ENCODE assay signal across 8 cellular contexts in the genomic region with DNA sequence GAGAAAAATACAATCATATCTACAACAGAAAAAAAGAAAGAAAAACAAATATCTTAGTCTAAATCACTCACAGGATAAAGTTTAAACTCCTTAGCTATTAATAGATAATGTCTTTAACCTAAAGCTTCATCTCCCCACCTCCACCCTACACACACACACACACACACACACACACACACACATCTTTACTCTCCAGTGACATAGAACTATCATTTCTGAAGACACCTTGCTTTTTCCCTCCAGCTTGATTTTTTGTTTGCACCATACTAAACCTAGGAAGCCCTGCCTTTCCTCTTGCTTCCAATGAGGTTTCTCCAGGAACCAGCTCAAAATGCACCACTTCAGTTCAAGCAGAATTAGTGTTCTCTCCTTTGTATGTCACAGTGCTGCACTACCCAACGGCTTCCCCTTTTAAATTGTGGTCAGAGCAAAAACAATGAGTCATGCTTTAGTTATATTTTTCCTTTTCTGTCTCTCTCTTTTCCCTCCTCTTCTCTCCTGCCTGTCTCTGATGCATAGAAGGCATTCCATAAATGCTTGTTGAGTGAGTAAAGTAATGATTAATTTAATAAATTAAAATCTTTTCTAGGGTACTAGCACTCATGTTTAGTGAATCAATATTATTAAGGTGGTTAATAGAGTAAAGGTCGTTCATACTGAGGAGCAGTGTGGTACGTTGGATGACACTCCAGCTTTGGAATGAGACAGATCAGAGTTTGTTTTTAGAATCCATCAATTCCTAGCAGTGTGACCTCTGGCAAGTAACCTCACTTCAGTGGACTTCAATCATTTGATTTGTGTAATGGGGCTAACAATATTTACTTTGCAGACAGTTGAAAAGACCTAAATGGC. TPM values are rescaled to one million over a fixed set of nuclear protein-coding genes. Genes with fewer than 3 reads are reported as not detected.
DNase-seq lines count a peak whose midpoint lies in the region; ATAC-seq and TF ChIP-seq lines count a peak whose summit lies in the region.

No MANE protein-coding gene starts in this region.

- CTCF ChIA-PET in activated CD8-positive, alpha-beta memory T cell treated with anti-CD3 and anti-CD28 coated beads, Interleukin-2, amount 10 ng/mL, durations not matched to agents 7 days and 5 days (lab: Charles Lee): interaction anchor here (1.3 kb wide), 1 partner anchor 13 kb away, joined by 3 read pairs; no protein-coding TSS in a partner anchor
- CTCF ChIA-PET in activated CD8-positive, alpha-beta T cell treated with anti-CD3 and anti-CD28 coated beads for 36 hours (lab: Charles Lee): interaction anchor here (1.4 kb wide), 1 partner anchor 57 kb away, joined by 3 read pairs; no protein-coding TSS in a partner anchor

- H3K4me1 ChIP-seq in mucosa of descending colon (ENCODE audit: low read depth): no peaks in the 10 kb centered on the region
- H3K4me1 ChIP-seq in endodermal cell (ENCODE audit: control insufficient read depth, insufficient read depth, low read length): no peaks in the 10 kb centered on the region

- H3K9me3 ChIP-seq in mucosa of descending colon (no peaks in the 10 kb centered on the region), endodermal cell (ENCODE audit: control insufficient read depth, low read length) (no peaks in the 10 kb centered on the region), T-helper 17 cell (ENCODE audit: control insufficient read depth, low read length, poor library complexity, severe bottlenecking) (no peaks in the 10 kb centered on the region)

- intact Hi-C loops in activated CD8-positive, alpha-beta T cell treated with anti-CD3 and anti-CD28 coated beads for 36 hours (cut with micrococcal nuclease): no loop called here
- intact Hi-C loops in mucosa of descending colon (cut with DNase I, micrococcal nuclease): no loop called here

- peak overlapping the region; percentile 89 for H3K27ac Mint-ChIP-seq in activated CD8-positive, alpha-beta memory T cell treated with anti-CD3 and anti-CD28 coated beads, Interleukin-2, amount 10 ng/mL, durations not matched to agents 7 days and 5 days
- no peak overlapping the region for H3K27ac Mint-ChIP-seq in activated CD8-positive, alpha-beta T cell treated with anti-CD3 and anti-CD28 coated beads for 36 hours
- H3K27ac Mint-ChIP-seq in endodermal cell (no peak overlapping the region), T-helper 17 cell (no peak overlapping the region)

- peak; percentile 77 for ATAC-seq in activated CD8-positive, alpha-beta memory T cell treated with anti-CD3 and anti-CD28 coated beads, Interleukin-2, amount 10 ng/mL, durations not matched to agents 7 days and 5 days
- ATAC-seq in HG03442 (IDR thresholded peaks at IDR 0.05; ENCODE audit: unreplicated experiment) (peak; percentile 56), mucosa of descending colon (peak; percentile 45), T-helper 17 cell (no peak)
- ATAC-seq in activated CD8-positive, alpha-beta T cell treated with anti-CD3 and anti-CD28 coated beads for 36 hours: peak; percentile 52

- H3K4me1 Mint-ChIP-seq in activated CD8-positive, alpha-beta memory T cell treated with anti-CD3 and anti-CD28 coated beads, Interleukin-2, amount 10 ng/mL, durations not matched to agents 7 days and 5 days: peaks cover 40% of the 10 kb centered on the region
- peaks cover 21% of the 10 kb centered on the region for H3K4me1 Mint-ChIP-seq in activated CD8-positive, alpha-beta T cell treated with anti-CD3 and anti-CD28 coated beads for 36 hours (ENCODE audit: low read depth)
- H3K4me1 Mint-ChIP-seq in endodermal cell (peaks cover 3% of the 10 kb centered on the region), T-helper 17 cell (peaks cover 9% of the 10 kb centered on the region)

- H3K9me3 Mint-ChIP-seq in activated CD8-positive, alpha-beta memory T cell treated with anti-CD3 and anti-CD28 coated beads, Interleukin-2, amount 10 ng/mL, durations not matched to agents 7 days and 5 days (ENCODE audit: low read depth): peaks cover 2% of the 10 kb centered on the region
- peaks cover under 1% of the 10 kb centered on the region for H3K9me3 Mint-ChIP-seq in activated CD8-positive, alpha-beta T cell treated with anti-CD3 and anti-CD28 coated beads for 36 hours
- H3K9me3 Mint-ChIP-seq in endodermal cell: peaks cover 31% of the 10 kb centered on the region

- no peaks in the 10 kb centered on the region for H3K27me3 Mint-ChIP-seq in activated CD8-positive, alpha-beta memory T cell treated with anti-CD3 and anti-CD28 coated beads, Interleukin-2, amount 10 ng/mL, durations not matched to agents 7 days and 5 days
- no peaks in the 10 kb centered on the region for H3K27me3 Mint-ChIP-seq in activated CD8-positive, alpha-beta T cell treated with anti-CD3 and anti-CD28 coated beads for 36 hours
- H3K27me3 Mint-ChIP-seq in endodermal cell (ENCODE audit: insufficient read depth): no peaks in the 10 kb centered on the region
- H3K27me3 Mint-ChIP-seq in T-helper 17 cell: no peaks in the 10 kb centered on the region

- H3K27me3 ChIP-seq in endodermal cell (ENCODE audit: control insufficient read depth, insufficient read depth, low read length, poor library complexity, severe bottlenecking): no peaks in the 10 kb centered on the region

- WGBS in endodermal cell (ENCODE audit: insufficient coverage in 1 of 2, insufficient read length in 1 of 2), 2 experiments: 71 to 83% methylated on average over 1 to 3 of the region's 3 CpGs

- H3K36me3 Mint-ChIP-seq in activated CD8-positive, alpha-beta memory T cell treated with anti-CD3 and anti-CD28 coated beads, Interleukin-2, amount 10 ng/mL, durations not matched to agents 7 days and 5 days: peaks cover 9% of the 10 kb centered on the region
- H3K36me3 Mint-ChIP-seq in activated CD8-positive, alpha-beta T cell treated with anti-CD3 and anti-CD28 coated beads for 36 hours (ENCODE audit: low read depth): no peaks in the 10 kb centered on the region
- no peaks in the 10 kb centered on the region for H3K36me3 Mint-ChIP-seq in endodermal cell (ENCODE audit: low read depth)
- no peaks in the 10 kb centered on the region for H3K36me3 Mint-ChIP-seq in T-helper 17 cell (ENCODE audit: low read depth)

- no peak overlapping the region for H3K9ac ChIP-seq in endodermal cell (ENCODE audit: extremely low read depth, low read length, poor library complexity, severe bottlenecking)

- TF ChIP-seq CTCF in activated CD8-positive, alpha-beta T cell treated with anti-CD3 and anti-CD28 coated beads for 36 hours (IDR thresholded peaks at IDR 0.05): no peak
- no peak for TF ChIP-seq CTCF in mucosa of descending colon (IDR thresholded peaks at IDR 0.05)
- no peak for TF ChIP-seq CTCF in endodermal cell (conservative IDR thresholded peaks at IDR 0.05)

- H3K4me3 ChIP-seq in mucosa of descending colon: no peak overlapping the region
- no peak overlapping the region for H3K4me3 ChIP-seq in endodermal cell (ENCODE audit: low read length)

- DNase-seq in activated CD8-positive, alpha-beta memory T cell treated with anti-CD3 and anti-CD28 coated beads, Interleukin-2, amount 10 ng/mL, durations not matched to agents 7 days and 5 days: peak; percentile 50
- no peak for DNase-seq in activated CD8-positive, alpha-beta memory T cell treated with anti-CD3 and anti-CD28 coated beads for 24 hours
- peak; percentile 22 for DNase-seq in activated CD8-positive, alpha-beta T cell treated with anti-CD3 and anti-CD28 coated beads for 36 hours
- DNase-seq in mucosa of descending colon (no peak), endodermal cell (no peak), NCI-H1417 (lab: John Stamatoyannopoulos, UW) (no peak), T-helper 17 cell (no peak)

- peak overlapping the region; percentile 62 for H3K4me3 Mint-ChIP-seq in activated CD8-positive, alpha-beta memory T cell treated with anti-CD3 and anti-CD28 coated beads, Interleukin-2, amount 10 ng/mL, durations not matched to agents 7 days and 5 days
- H3K4me3 Mint-ChIP-seq in activated CD8-positive, alpha-beta T cell treated with anti-CD3 and anti-CD28 coated beads for 36 hours: no peak overlapping the region
- H3K4me3 Mint-ChIP-seq in endodermal cell: no peak overlapping the region
- H3K4me3 Mint-ChIP-seq in T-helper 17 cell: no peak overlapping the region

- H3K36me3 ChIP-seq in mucosa of descending colon (ENCODE audit: low read depth) (no peaks in the 10 kb centered on the region), endodermal cell (ENCODE audit: control insufficient read depth, insufficient read depth, low read length) (no peaks in the 10 kb centered on the region)

- POLR2A ChIA-PET in activated CD8-positive, alpha-beta T cell treated with anti-CD3 and anti-CD28 coated beads for 36 hours (lab: Charles Lee): interaction anchor here (0.6 kb wide), 1 partner anchor 517 kb away, joined by 3 read pairs; no protein-coding TSS in a partner anchor

- no peak overlapping the region for H3K27ac ChIP-seq in endodermal cell (ENCODE audit: low read depth, low read length)

RNA-seq across cellular contexts. Expression of gene RTL3, which starts 5.9 kb away (rescaled TPM):
- total RNA-seq in activated CD8-positive, alpha-beta memory T cell treated with anti-CD3 and anti-CD28 coated beads, Interleukin-2, amount 10 ng/mL, durations not matched to agents 7 days and 5 days: under 1 TPM; 0.12 to 0.14 TPM
- not detected for total RNA-seq in activated CD8-positive, alpha-beta T cell treated with anti-CD3 and anti-CD28 coated beads for 36 hours
- 1 to 10 TPM in 1 of 3 donors, not detected in 2; 1.1 TPM for total RNA-seq in mucosa of descending colon
- not detected for total RNA-seq in endodermal cell
- polyA plus RNA-seq in endodermal cell (2013, experiment 1 of 2): not detected
- polyA plus RNA-seq in endodermal cell (2013, experiment 2 of 2): not detected
- not detected for total RNA-seq in T-helper 17 cell

Comparison
In these comparisons a context has a peak if more than half of its experiments do, and no peak if none do; other contexts are left out.
1. DNase-seq: peak in activated CD8-positive, alpha-beta memory T cell treated with anti-CD3 and anti-CD28 coated beads, Interleukin-2, amount 10 ng/mL, durations not matched to agents 7 days and 5 days (single experiment) and activated CD8-positive, alpha-beta T cell treated with anti-CD3 and anti-CD28 coated beads for 36 hours (single experiment); none in activated CD8-positive, alpha-beta memory T cell treated with anti-CD3 and anti-CD28 coated beads for 24 hours (single experiment), mucosa of descending colon (0 of 3), endodermal cell (single experiment), NCI-H1417 (0 of 3) and T-helper 17 cell (0 of 3).